Comparison of ENCODE assay signal across 28 cellular contexts in the genomic region with DNA sequence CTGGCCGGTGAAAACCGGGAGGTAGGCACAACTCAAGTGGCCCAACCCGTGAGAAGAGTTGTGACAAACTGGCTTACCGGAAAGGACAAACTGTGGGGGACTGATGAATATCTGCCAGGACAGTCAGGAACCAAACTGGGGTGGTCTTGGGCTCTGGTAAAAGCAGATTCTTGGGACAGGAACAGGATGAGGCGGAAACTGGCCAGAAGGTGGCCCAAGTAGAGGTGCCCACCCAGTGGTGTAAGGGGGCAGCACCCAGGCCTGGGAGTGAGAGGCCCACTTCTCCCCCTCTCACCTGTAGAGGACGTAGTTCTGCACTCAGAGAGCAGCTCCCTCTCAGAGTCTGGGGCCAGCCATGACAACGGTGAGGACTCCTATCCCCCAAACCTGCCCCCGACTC.
"Had no signal": no experiment of that assay in that cellular context is flagged by ENCODE, and none has a peak within 500 bp of the region (broad histone marks: within the 10 kb centered on the region; RNA-seq: fewer than 3 reads in every experiment).

No MANE protein-coding gene starts in this region.

- H3K4me1 ChIP-seq: left lung, prostate gland, stomach, testis, thyroid gland, transverse colon, vagina had no signal

- H3K4me3 ChIP-seq: left lung, lung, ovary, prostate gland, skin epidermis, stomach, testis, thyroid gland, transverse colon, upper lobe of left lung, vagina had no signal

- H3K27me3 Mint-ChIP-seq: naive B cell; stimulated activated naive B cell treated with anti-CD40 and anti-IgM and Interleukin-4, amounts not matched to agents 10 μg/mL and 1 μg/mL and 100 μg/mL, for 72 hours had no signal

- H3K9me3 ChIP-seq: left lung, neutrophil, ovary, prostate gland, stomach, testis, thyroid gland, transverse colon, upper lobe of left lung, vagina had no signal

- DNase-seq: hypothalamus; immature natural killer cell; left colon; left lung; mesendoderm; naive B cell; natural killer cell; occipital lobe; retina; right cardiac atrium; stimulated activated CD4-positive, alpha-beta T cell treated with anti-CD3 and anti-CD28 coated beads, Interleukin-12 subunit alpha, Interleukin-12 subunit beta, amount 100 ng/mL, for 4 hours; stimulated activated CD4-positive, alpha-beta T cell treated with anti-CD3 and anti-CD28 coated beads, Interleukin-15, amount 100 ng/mL, for 24 hours; stimulated activated CD4-positive, alpha-beta T cell treated with anti-CD3 and anti-CD28 coated beads, Interleukin-2, amount 100 ng/mL, for 24 hours; stimulated activated CD4-positive, alpha-beta T cell treated with anti-CD3 and anti-CD28 coated beads, Interleukin-4, amount 100 ng/mL, for 1 hour; stimulated activated naive B cell treated with anti-CD40 and anti-IgM and Interleukin-4, amounts not matched to agents 10 μg/mL and 1 μg/mL and 100 μg/mL, for 72 hours; stimulated activated naive CD8-positive, alpha-beta T cell treated with anti-CD3 and anti-CD28 coated beads, Interleukin-15, Interleukin-2, amounts not matched to agents 100 U/mL and 50 U/mL, for 24 hours; stomach; testis; thyroid gland; transverse colon had no signal

- H3K27me3 ChIP-seq: left lung, neutrophil, ovary, stomach, testis, thyroid gland, transverse colon, upper lobe of left lung, vagina had no signal

- H3K36me3 ChIP-seq: neutrophil, ovary, prostate gland, thyroid gland, transverse colon had no signal

- H3K4me1 Mint-ChIP-seq: immature natural killer cell; naive B cell; natural killer cell; stimulated activated naive B cell treated with anti-CD40 and anti-IgM and Interleukin-4, amounts not matched to agents 10 μg/mL and 1 μg/mL and 100 μg/mL, for 72 hours had no signal

- H3K27ac Mint-ChIP-seq: mesothelial cell of epicardium; natural killer cell; stimulated activated naive B cell treated with anti-CD40 and anti-IgM and Interleukin-4, amounts not matched to agents 10 μg/mL and 1 μg/mL and 100 μg/mL, for 72 hours had no signal

- H3K36me3 Mint-ChIP-seq: immature natural killer cell, naive B cell, natural killer cell had no signal

- H3K9me3 Mint-ChIP-seq: immature natural killer cell; mesothelial cell of epicardium; natural killer cell; stimulated activated naive B cell treated with anti-CD40 and anti-IgM and Interleukin-4, amounts not matched to agents 10 μg/mL and 1 μg/mL and 100 μg/mL, for 72 hours had no signal

- H3K27ac ChIP-seq: left lung, neutrophil, ovary, prostate gland, skin epidermis, stomach, testis, thyroid gland, transverse colon, upper lobe of left lung, vagina had no signal

- H3K4me3 Mint-ChIP-seq: immature natural killer cell; mesothelial cell of epicardium; naive B cell; natural killer cell; stimulated activated naive B cell treated with anti-CD40 and anti-IgM and Interleukin-4, amounts not matched to agents 10 μg/mL and 1 μg/mL and 100 μg/mL, for 72 hours had no signal
